ENCODE assay signal across 1 cellular context in the genomic region with DNA sequence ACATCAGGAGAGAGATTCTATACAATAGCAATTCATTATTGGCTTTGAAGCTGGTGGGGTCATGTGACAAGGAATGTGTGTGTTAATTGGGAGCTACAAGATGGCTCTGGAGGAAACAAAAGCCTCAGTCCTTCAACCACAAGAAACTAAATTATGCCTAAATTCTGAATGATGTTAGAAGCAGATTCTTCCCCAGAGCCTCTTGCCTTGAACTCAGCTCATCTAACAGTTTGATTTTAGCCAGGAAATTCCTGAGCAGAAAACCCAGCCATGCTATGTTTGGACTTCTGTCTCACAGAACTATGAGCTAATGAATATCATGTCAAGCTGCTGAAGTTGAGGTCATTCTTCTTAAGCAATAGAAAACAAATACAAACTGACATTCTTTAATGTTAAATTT.
TF ChIP-seq lines count a peak whose summit lies in the region.

No MANE protein-coding gene starts in this region.

TF ChIP-seq in GM23338, 12 proteins besides CTCF, POLR2A, EP300 and RAD21 (continued from another document):
- no peak for TF ChIP-seq ZNF114 (CRISPR knock-in tag; IDR thresholded peaks at IDR 0.05)
- TF ChIP-seq, protein P1, sequence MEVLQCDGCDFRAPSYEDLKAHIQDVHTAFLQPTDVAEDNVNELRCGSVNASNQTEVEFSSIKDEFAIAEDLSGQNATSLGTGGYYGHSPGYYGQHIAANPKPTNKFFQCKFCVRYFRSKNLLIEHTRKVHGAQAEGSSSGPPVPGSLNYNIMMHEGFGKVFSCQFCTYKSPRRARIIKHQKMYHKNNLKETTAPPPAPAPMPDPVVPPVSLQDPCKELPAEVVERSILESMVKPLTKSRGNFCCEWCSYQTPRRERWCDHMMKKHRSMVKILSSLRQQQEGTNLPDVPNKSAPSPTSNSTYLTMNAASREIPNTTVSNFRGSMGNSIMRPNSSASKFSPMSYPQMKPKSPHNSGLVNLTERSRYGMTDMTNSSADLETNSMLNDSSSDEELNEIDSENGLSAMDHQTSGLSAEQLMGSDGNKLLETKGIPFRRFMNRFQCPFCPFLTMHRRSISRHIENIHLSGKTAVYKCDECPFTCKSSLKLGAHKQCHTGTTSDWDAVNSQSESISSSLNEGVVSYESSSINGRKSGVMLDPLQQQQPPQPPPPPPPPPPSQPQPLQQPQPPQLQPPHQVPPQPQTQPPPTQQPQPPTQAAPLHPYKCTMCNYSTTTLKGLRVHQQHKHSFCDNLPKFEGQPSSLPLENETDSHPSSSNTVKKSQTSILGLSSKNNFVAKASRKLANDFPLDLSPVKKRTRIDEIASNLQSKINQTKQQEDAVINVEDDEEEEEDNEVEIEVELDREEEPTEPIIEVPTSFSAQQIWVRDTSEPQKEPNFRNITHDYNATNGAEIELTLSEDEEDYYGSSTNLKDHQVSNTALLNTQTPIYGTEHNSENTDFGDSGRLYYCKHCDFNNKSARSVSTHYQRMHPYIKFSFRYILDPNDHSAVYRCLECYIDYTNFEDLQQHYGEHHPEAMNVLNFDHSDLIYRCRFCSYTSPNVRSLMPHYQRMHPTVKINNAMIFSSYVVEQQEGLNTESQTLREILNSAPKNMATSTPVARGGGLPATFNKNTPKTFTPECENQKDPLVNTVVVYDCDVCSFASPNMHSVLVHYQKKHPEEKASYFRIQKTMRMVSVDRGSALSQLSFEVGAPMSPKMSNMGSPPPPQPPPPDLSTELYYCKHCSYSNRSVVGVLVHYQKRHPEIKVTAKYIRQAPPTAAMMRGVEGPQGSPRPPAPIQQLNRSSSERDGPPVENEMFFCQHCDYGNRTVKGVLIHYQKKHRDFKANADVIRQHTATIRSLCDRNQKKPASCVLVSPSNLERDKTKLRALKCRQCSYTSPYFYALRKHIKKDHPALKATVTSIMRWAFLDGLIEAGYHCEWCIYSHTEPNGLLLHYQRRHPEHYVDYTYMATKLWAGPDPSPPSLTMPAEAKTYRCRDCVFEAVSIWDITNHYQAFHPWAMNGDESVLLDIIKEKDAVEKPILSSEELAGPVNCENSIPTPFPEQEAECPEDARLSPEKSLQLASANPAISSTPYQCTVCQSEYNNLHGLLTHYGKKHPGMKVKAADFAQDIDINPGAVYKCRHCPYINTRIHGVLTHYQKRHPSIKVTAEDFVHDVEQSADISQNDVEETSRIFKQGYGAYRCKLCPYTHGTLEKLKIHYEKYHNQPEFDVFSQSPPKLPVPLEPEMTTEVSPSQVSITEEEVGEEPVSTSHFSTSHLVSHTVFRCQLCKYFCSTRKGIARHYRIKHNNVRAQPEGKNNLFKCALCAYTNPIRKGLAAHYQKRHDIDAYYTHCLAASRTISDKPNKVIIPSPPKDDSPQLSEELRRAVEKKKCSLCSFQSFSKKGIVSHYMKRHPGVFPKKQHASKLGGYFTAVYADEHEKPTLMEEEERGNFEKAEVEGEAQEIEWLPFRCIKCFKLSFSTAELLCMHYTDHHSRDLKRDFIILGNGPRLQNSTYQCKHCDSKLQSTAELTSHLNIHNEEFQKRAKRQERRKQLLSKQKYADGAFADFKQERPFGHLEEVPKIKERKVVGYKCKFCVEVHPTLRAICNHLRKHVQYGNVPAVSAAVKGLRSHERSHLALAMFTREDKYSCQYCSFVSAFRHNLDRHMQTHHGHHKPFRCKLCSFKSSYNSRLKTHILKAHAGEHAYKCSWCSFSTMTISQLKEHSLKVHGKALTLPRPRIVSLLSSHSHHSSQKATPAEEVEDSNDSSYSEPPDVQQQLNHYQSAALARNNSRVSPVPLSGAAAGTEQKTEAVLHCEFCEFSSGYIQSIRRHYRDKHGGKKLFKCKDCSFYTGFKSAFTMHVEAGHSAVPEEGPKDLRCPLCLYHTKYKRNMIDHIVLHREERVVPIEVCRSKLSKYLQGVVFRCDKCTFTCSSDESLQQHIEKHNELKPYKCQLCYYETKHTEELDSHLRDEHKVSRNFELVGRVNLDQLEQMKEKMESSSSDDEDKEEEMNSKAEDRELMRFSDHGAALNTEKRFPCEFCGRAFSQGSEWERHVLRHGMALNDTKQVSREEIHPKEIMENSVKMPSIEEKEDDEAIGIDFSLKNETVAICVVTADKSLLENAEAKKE (CRISPR knock-in tag; IDR thresholded peaks at IDR 0.05) = no peak
- TF ChIP-seq CREB1 (CRISPR knock-in tag; IDR thresholded peaks at IDR 0.05; ENCODE audit: low read depth) = no peak
- no peak for TF ChIP-seq NANOG (IDR thresholded peaks at IDR 0.05; ENCODE audit: borderline replicate concordance)
